ENCODE assay signal across 13 cellular contexts in genomic region chr10:4812952-4813351, GRCh38. TPM values are rescaled to one million over a fixed set of nuclear protein-coding genes. Genes with fewer than 3 reads are reported as not detected.
DNase-seq lines count a peak whose midpoint lies in the region; ATAC-seq, FAIRE-seq and TF ChIP-seq lines count a peak whose summit lies in the region.
"Had no signal": no experiment of that assay in that cellular context is flagged by ENCODE, and none has a peak within 500 bp of the region (broad histone marks: within the 10 kb centered on the region; RNA-seq: fewer than 3 reads in every experiment).

No MANE protein-coding gene starts in this region.

- H3K4me1 ChIP-seq in PC-9 (replicated peaks; ENCODE audit: insufficient read depth) (no peaks in the 10 kb centered on the region; the same call in 1 of the 2 replicates), endothelial cell of umbilical vein (ENCODE audit: control insufficient read depth, extremely low read depth, insufficient read depth, low read length) (peaks cover 32% of the 10 kb centered on the region), GM23338 (ENCODE audit: insufficient read depth) (peaks cover 4% of the 10 kb centered on the region)

- POLR2A ChIA-PET in PC-9 (lab: Charles Lee; ENCODE audit: unreplicated experiment): interaction anchor here (0.6 kb wide), 1 partner anchor 615 kb away, joined by 9 read pairs; no protein-coding TSS in a partner anchor
- POLR2A ChIA-PET in endothelial cell of umbilical vein (lab: Charles Lee): no interaction called here

- H3K9me3 ChIP-seq in PC-9 (ENCODE audit: insufficient read depth, low read depth): 0 out of 2 replicates have a peak, but pooled peaks cover 4% of the 10 kb centered on the region
- no peaks in the 10 kb centered on the region for H3K9me3 ChIP-seq in endothelial cell of umbilical vein (replicated peaks; ENCODE audit: control insufficient read depth, insufficient read depth, low read length)
- H3K9me3 ChIP-seq: heart left ventricle had no signal

- ATAC-seq in omental fat pad (ENCODE audit: low FRiP score): peak; percentile 46
- ATAC-seq in GM23338: no peak
- ATAC-seq: heart left ventricle; naive thymus-derived CD8-positive, alpha-beta T cell had no signal

- DNase-seq in ELF-1 (ENCODE audit: low read depth, low spot score) (peak; percentile 26), PC-9 (peak; percentile 28 to 48), endothelial cell of umbilical vein (ENCODE audit: low read depth, low spot score) (peak; percentile 22), omental fat pad (ENCODE audit: low spot score) (no peak), GM23338 (ENCODE audit: low spot score) (no peak), UCSD-AML1 (lab: John Stamatoyannopoulos, UW; ENCODE audit: unreplicated experiment) (no peak), pons (ENCODE audit: low spot score) (no peak), NCI-H2029 (lab: John Stamatoyannopoulos, UW) (no peak)
- DNase-seq: activated CD4-positive, alpha-beta memory T cell treated with anti-CD3 and anti-CD28 coated beads, Interleukin-2, amount 10 ng/mL, durations not matched to agents 7 days and 5 days; aorta; heart left ventricle; naive thymus-derived CD8-positive, alpha-beta T cell; NCI-H1105 had no signal

- no peak overlapping the region for H3K4me2 ChIP-seq in PC-9
- H3K4me2 ChIP-seq in endothelial cell of umbilical vein (ENCODE audit: insufficient read depth, low read length): no peak overlapping the region
- no peak overlapping the region for H3K4me2 ChIP-seq in GM23338

- TF ChIP-seq POLR2A in endothelial cell of umbilical vein (IDR thresholded peaks at IDR 0.05; ENCODE audit: low read depth, low read length): no peak

- H3K27me3 Mint-ChIP-seq in GM23338 (ENCODE audit: insufficient read depth, low read depth, poor library complexity): peaks cover 1% of the 10 kb centered on the region

- peak; percentile 4 for FAIRE-seq in endothelial cell of umbilical vein (lab: Jason Lieb, UNC)

- BruUV-seq in PC-9 (replicated peaks; lab: Mats Ljungman, UMichigan) (no TSS peak), endothelial cell of umbilical vein (replicated peaks; lab: Mats Ljungman, UMichigan) (no TSS peak)

- H3K27ac ChIP-seq in PC-9 (no peak overlapping the region), endothelial cell of umbilical vein (ENCODE audit: insufficient read depth, low read depth, low read length) (no peak overlapping the region), GM23338 (ENCODE audit: low read depth) (no peak overlapping the region)
- H3K27ac ChIP-seq: heart left ventricle had no signal

- H3K27ac Mint-ChIP-seq in GM23338: no peak overlapping the region
- H3K27ac Mint-ChIP-seq: activated CD4-positive, alpha-beta memory T cell treated with anti-CD3 and anti-CD28 coated beads, Interleukin-2, amount 10 ng/mL, durations not matched to agents 7 days and 5 days had no signal

- H3K36me3 ChIP-seq in PC-9 (ENCODE audit: low read depth) (no peaks in the 10 kb centered on the region), endothelial cell of umbilical vein (ENCODE audit: control insufficient read depth in 2 of 2, extremely low read depth in 1 of 2, insufficient read depth in 2 of 2, low read length in 2 of 2) (no peaks in the 10 kb centered on the region), GM23338 (ENCODE audit: insufficient read depth) (no peaks in the 10 kb centered on the region)
- H3K36me3 ChIP-seq: heart left ventricle had no signal

- H3K4me1 Mint-ChIP-seq in GM23338: peaks cover 11% of the 10 kb centered on the region; the same call in 2 of the 3 replicates
- H3K4me1 Mint-ChIP-seq: naive thymus-derived CD8-positive, alpha-beta T cell had no signal

- no peaks in the 10 kb centered on the region for H4K20me1 ChIP-seq in PC-9 (ENCODE audit: insufficient read depth)
- no peaks in the 10 kb centered on the region for H4K20me1 ChIP-seq in endothelial cell of umbilical vein (replicated peaks; ENCODE audit: control insufficient read depth, extremely low read depth, insufficient read depth, low read length)
- no peaks in the 10 kb centered on the region for H4K20me1 ChIP-seq in GM23338 (replicated peaks; ENCODE audit: insufficient read depth)

- dilution Hi-C loops in endothelial cell of umbilical vein (cut with MboI; ENCODE audit: extremely low pct_ligation_motif_present, low sequenced_read_pairs): no loop called here

- no peak overlapping the region for H3K4me3 Mint-ChIP-seq in GM23338
- H3K4me3 Mint-ChIP-seq: activated CD4-positive, alpha-beta memory T cell treated with anti-CD3 and anti-CD28 coated beads, Interleukin-2, amount 10 ng/mL, durations not matched to agents 7 days and 5 days; naive thymus-derived CD8-positive, alpha-beta T cell had no signal

- no peak overlapping the region for H3K9ac ChIP-seq in endothelial cell of umbilical vein (replicated peaks; ENCODE audit: extremely low read depth, insufficient read depth, low read length)

- H3K36me3 Mint-ChIP-seq in GM23338 (ENCODE audit: low read depth): no peaks in the 10 kb centered on the region
- H3K36me3 Mint-ChIP-seq: naive thymus-derived CD8-positive, alpha-beta T cell had no signal

- CTCF ChIA-PET in PC-9 (lab: Charles Lee): interaction anchor here (0.6 to 0.7 kb wide), 3 partner anchors 37 to 871 kb away, joined by 3 to 7 read pairs (median 4); no protein-coding TSS in a partner anchor
- CTCF ChIA-PET in endothelial cell of umbilical vein (lab: Charles Lee): interaction anchor here (1.1 to 2.9 kb wide), 5 partner anchors 10 to 42 kb away, joined by 3 to 53 read pairs (median 6); no protein-coding TSS in a partner anchor

- H3F3A ChIP-seq in PC-9 (ENCODE audit: insufficient read depth, low read depth) (peaks cover 6% of the 10 kb centered on the region), GM23338 (replicated peaks; ENCODE audit: low read depth) (no peaks in the 10 kb centered on the region)

- H3K9me3 Mint-ChIP-seq in GM23338: no peaks in the 10 kb centered on the region
- H3K9me3 Mint-ChIP-seq: activated CD4-positive, alpha-beta memory T cell treated with anti-CD3 and anti-CD28 coated beads, Interleukin-2, amount 10 ng/mL, durations not matched to agents 7 days and 5 days; naive thymus-derived CD8-positive, alpha-beta T cell had no signal

- H3K9me2 ChIP-seq in PC-9 (ENCODE audit: insufficient read depth): no peaks in the 10 kb centered on the region
- no peaks in the 10 kb centered on the region for H3K9me2 ChIP-seq in GM23338 (ENCODE audit: insufficient read depth)

- H3K4me3 ChIP-seq in PC-9 (no peak overlapping the region), endothelial cell of umbilical vein (replicated peaks in 1 of 3; ENCODE audit: insufficient read depth in 1 of 3, low read depth in 1 of 3, low read length in 3 of 3) (no peak overlapping the region), GM23338 (no peak overlapping the region)
- H3K4me3 ChIP-seq: heart left ventricle had no signal

- H3K9me1 ChIP-seq in endothelial cell of umbilical vein (replicated peaks; ENCODE audit: control insufficient read depth, extremely low read depth, insufficient read depth, low read length): no peaks in the 10 kb centered on the region

- no peak for TF ChIP-seq CTCF in PC-9 (conservative IDR thresholded peaks at IDR 0.05)
- no peak for TF ChIP-seq CTCF in endothelial cell of umbilical vein (IDR thresholded peaks at IDR 0.05; ENCODE audit: extremely low read depth in 1 of 2, insufficient read depth in 1 of 2, low read depth in 1 of 2, low read length in 2 of 2)
- no peak for TF ChIP-seq CTCF in omental fat pad (IDR thresholded peaks at IDR 0.05)
- no peak for TF ChIP-seq CTCF in GM23338 (conservative IDR thresholded peaks at IDR 0.05; ENCODE audit: low read depth in 2 of 2)

- H3K79me2 ChIP-seq in PC-9 (ENCODE audit: low read depth) (no peaks in the 10 kb centered on the region), endothelial cell of umbilical vein (ENCODE audit: control insufficient read depth, insufficient read depth, low read length) (no peaks in the 10 kb centered on the region), GM23338 (replicated peaks; ENCODE audit: insufficient read depth) (no peaks in the 10 kb centered on the region)

- no peaks in the 10 kb centered on the region for H3K27me3 ChIP-seq in PC-9 (ENCODE audit: insufficient read depth, low read depth)
- peaks cover 0 to 2% of the 10 kb centered on the region in 2 experiments for H3K27me3 ChIP-seq in endothelial cell of umbilical vein (ENCODE audit: control insufficient read depth in 2 of 2, insufficient read depth in 2 of 2, low read length in 2 of 2)
- H3K27me3 ChIP-seq in GM23338 (ENCODE audit: insufficient read depth): no peaks in the 10 kb centered on the region
- H3K27me3 ChIP-seq: heart left ventricle had no signal

- H2AFZ ChIP-seq in PC-9: no peak overlapping the region
- no peak overlapping the region for H2AFZ ChIP-seq in endothelial cell of umbilical vein (ENCODE audit: low read depth, low read length)
- no peak overlapping the region for H2AFZ ChIP-seq in GM23338

- intact Hi-C loops in PC-9 (cut with micrococcal nuclease; ENCODE audit: unreplicated experiment): loop anchor here (10.0 kb wide), 1 partner anchor 1272 kb away; the partner anchor contains the start of gene RBM17
- intact Hi-C loops in endothelial cell of umbilical vein (cut with micrococcal nuclease): loop anchor here (5.0 kb wide), 2 partner anchors 86 to 1346 kb away; no protein-coding TSS in a partner anchor

TF ChIP-seq in endothelial cell of umbilical vein, 7 proteins besides CTCF, POLR2A, EP300 and RAD21 (continues in another document):
- TF ChIP-seq MAX (IDR thresholded peaks at IDR 0.05; ENCODE audit: insufficient read depth, insufficient read length) (no peak), MYC (IDR thresholded peaks at IDR 0.05; ENCODE audit: low read depth, low read length) (no peak)

RNA-seq across cellular contexts. Expression of gene AKR1E2, which starts 13.1 kb away (rescaled TPM):
- 1.9 and 2.0 TPM in 2 replicates for total RNA-seq in PC-9 (2021)
- total RNA-seq in endothelial cell of umbilical vein: 5.8 and 8.2 TPM in 2 replicates
- polyA plus RNA-seq in endothelial cell of umbilical vein: 4.0 and 4.9 TPM in 2 replicates
- polyA plus RNA-seq in endothelial cell of umbilical vein (2011; cell fraction: cytosol; rRNA removed): 4.1 and 6.8 TPM in 2 replicates
- polyA plus RNA-seq in endothelial cell of umbilical vein (2011; cell fraction: nucleus; rRNA removed): 11.0 and 15.6 TPM in 2 replicates
- polyA plus RNA-seq in endothelial cell of umbilical vein (2012): 5.0 and 7.2 TPM in 2 replicates
- polyA minus RNA-seq in endothelial cell of umbilical vein: 17.1 and 21.8 TPM in 2 replicates
- polyA minus RNA-seq in endothelial cell of umbilical vein (2011; cell fraction: cytosol; rRNA and poly(A)+ RNA removed): not detected
- polyA minus RNA-seq in endothelial cell of umbilical vein (2011; cell fraction: nucleus; rRNA and poly(A)+ RNA removed): 12.1 and 14.2 TPM in 2 replicates
- 10 to 100 TPM in 1 of 4 donors, 1 to 10 TPM in 3; 7.2 to 26.8 (median 8.9) TPM for total RNA-seq in omental fat pad
- total RNA-seq in GM23338 (2014; rRNA removed; shearing (Covaris generic)): 3.3 and 4.3 TPM in 2 replicates
- 2.2 and 3.4 TPM in 2 replicates for polyA plus RNA-seq in GM23338 (2016; fragmentation: Nextera tagmentation; extraction: Ambion mirVana)

Comparison
In these comparisons a context has a peak if more than half of its experiments do, and no peak if none do; other contexts are left out.
1. DNase-seq: peak in ELF-1 (single experiment), PC-9 (2 of 2) and endothelial cell of umbilical vein (single experiment); none in omental fat pad (single experiment), GM23338 (single experiment), UCSD-AML1 (single experiment), pons (single experiment) and NCI-H2029 (single experiment).